In the genomic region with DNA sequence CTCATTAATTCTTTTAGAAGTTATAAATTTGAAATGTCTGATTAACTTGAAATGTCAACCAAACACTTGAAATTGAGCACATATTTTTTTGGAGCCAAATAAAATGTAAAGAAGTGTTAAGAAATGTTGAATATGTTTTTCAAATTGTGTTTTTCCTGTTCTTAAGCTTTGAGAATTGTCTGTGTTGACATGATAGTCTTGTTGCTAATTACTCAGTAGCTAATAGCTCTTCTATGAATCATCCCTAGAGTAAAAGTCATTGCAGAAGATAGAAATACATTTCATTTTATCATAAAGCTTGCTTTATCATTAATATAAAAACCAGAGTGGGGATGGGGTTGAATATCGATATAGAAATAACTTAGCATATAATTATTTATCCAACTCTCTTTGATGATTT, we compare ENCODE assay signal across 16 cellular contexts. TPM values are rescaled to one million over a fixed set of nuclear protein-coding genes. Genes with fewer than 3 reads are reported as not detected.
A peak's percentile ranks its signal among the peaks of the same experiment; 100 is the strongest.
DNase-seq lines count a peak whose midpoint lies in the region; ATAC-seq, FAIRE-seq and TF ChIP-seq lines count a peak whose summit lies in the region.
"Had no signal": no experiment of that assay in that cellular context is flagged by ENCODE, and none has a peak within 500 bp of the region (broad histone marks: within the 10 kb centered on the region; RNA-seq: fewer than 3 reads in every experiment).

No MANE protein-coding gene starts in this region.

- no peaks in the 10 kb centered on the region for H3K27me3 ChIP-seq in mesenchymal stem cell (ENCODE audit: control insufficient read depth in 1 of 2, insufficient read depth in 1 of 2, low read length in 2 of 2)

- no peak overlapping the region for H2BK12ac ChIP-seq in mesenchymal stem cell (ENCODE audit: low read length in 2 of 2)

- no peak overlapping the region for H4K8ac ChIP-seq in mesenchymal stem cell (ENCODE audit: low read length)

- H3K4ac ChIP-seq in mesenchymal stem cell (ENCODE audit: low read depth in 1 of 2, low read length in 2 of 2): no peak overlapping the region

- H4K91ac ChIP-seq in mesenchymal stem cell (ENCODE audit: low read length): no peak overlapping the region

- H3K4me2 ChIP-seq in mesenchymal stem cell (ENCODE audit: low read length, poor library complexity, severe bottlenecking): no peak overlapping the region

- no CpG with 5 or more reads among the region's 1 CpG for WGBS in mesenchymal stem cell

- H2BK15ac ChIP-seq in mesenchymal stem cell (ENCODE audit: low read depth, poor library complexity, severe bottlenecking): no peak overlapping the region

- DNase-seq in EH (ENCODE audit: low read depth) (peak; percentile 65), RWPE1 (ENCODE audit: low spot score) (peak; percentile 32), dermis blood vessel endothelial cell (peak; percentile 40), mesenchymal stem cell (peak; percentile 66), D721Med (ENCODE audit: insufficient read length, low spot score) (no peak), NCI-H187 (lab: John Stamatoyannopoulos, UW) (no peak), DMS114 treated with DMSO at 0.1 percent for 48 hours (lab: John Stamatoyannopoulos, UW; ENCODE audit: unreplicated experiment) (no peak)
- DNase-seq: activated CD8-positive, alpha-beta memory T cell treated with anti-CD3 and anti-CD28 coated beads for 24 hours; activated effector memory CD4-positive, alpha-beta T cell treated with Interleukin-2 at 50 U/mL for 16 hours; lower lobe of right lung; NCI-H2029 treated with DMSO at 0.1 percent for 48 hours; NCI-H526; OCI-M1; retina had no signal

- H3K79me1 ChIP-seq in mesenchymal stem cell (replicated peaks; ENCODE audit: low read length, poor library complexity, severe bottlenecking): peaks cover 13% of the 10 kb centered on the region

- H3K14ac ChIP-seq in mesenchymal stem cell (ENCODE audit: low read length in 2 of 2): no peak overlapping the region

- no peak overlapping the region for H3K4me3 ChIP-seq in mesenchymal stem cell (ENCODE audit: insufficient read depth in 1 of 2, low read depth in 1 of 2, low read length in 2 of 2)
- H3K4me3 ChIP-seq: lower lobe of right lung had no signal

- peaks cover 4 to 66% of the 10 kb centered on the region in 2 experiments for H3K36me3 ChIP-seq in mesenchymal stem cell (ENCODE audit: control insufficient read depth in 1 of 2, insufficient read depth in 2 of 2, low read depth in 1 of 2, low read length in 2 of 2)

- no peaks in the 10 kb centered on the region for H3K9me3 ChIP-seq in mesenchymal stem cell (ENCODE audit: control insufficient read depth, low read length)
- H3K9me3 ChIP-seq: lower lobe of right lung had no signal

- CTCF ChIA-PET in RWPE1 (lab: Yijun Ruan, JAX): no interaction called here

- FAIRE-seq in D721Med (lab: Jason Lieb, UNC): no peak

- POLR2A ChIA-PET in RWPE1 (lab: Yijun Ruan, JAX; ENCODE audit: low non-redundant PET): no interaction called here

- H2BK120ac ChIP-seq in mesenchymal stem cell (ENCODE audit: low read depth, low read length): no peak overlapping the region

- H3K27ac ChIP-seq in RWPE1: no peak overlapping the region
- peak overlapping the region; percentile 90 for H3K27ac ChIP-seq in mesenchymal stem cell (ENCODE audit: low read length, poor library complexity, severe bottlenecking)
- H3K27ac ChIP-seq: lower lobe of right lung had no signal

- no peak overlapping the region for H2AFZ ChIP-seq in mesenchymal stem cell (ENCODE audit: low read depth, low read length)

- H3K4me1 ChIP-seq in mesenchymal stem cell (ENCODE audit: control insufficient read depth, insufficient read depth, low read depth, low read length): peaks cover 5% of the 10 kb centered on the region

- H3K18ac ChIP-seq in mesenchymal stem cell (ENCODE audit: low read depth in 1 of 2, low read length in 2 of 2): no peak overlapping the region

- H3K23ac ChIP-seq in mesenchymal stem cell (ENCODE audit: low read length in 2 of 2): no peak overlapping the region

- TF ChIP-seq CTCF in RWPE1 (conservative IDR thresholded peaks at IDR 0.05; ENCODE audit: low read depth) (no peak), D721Med (IDR thresholded peaks at IDR 0.05; ENCODE audit: insufficient read depth, missing control alignments) (no peak)

- no peak overlapping the region for H2AK5ac ChIP-seq in mesenchymal stem cell (ENCODE audit: low read length, severe bottlenecking)

- ATAC-seq in HG03135 (IDR thresholded peaks at IDR 0.05; ENCODE audit: unreplicated experiment): no peak
- ATAC-seq: lower lobe of right lung; natural killer cell treated with Interleukin-12 subunit alpha and Interleukin-12 subunit beta and Interleukin-15 and Interleukin-18, amount 100 ng/mL, for 72 hours had no signal

- no peak overlapping the region for H2BK5ac ChIP-seq in mesenchymal stem cell (ENCODE audit: low read depth, low read length, poor library complexity, severe bottlenecking)

- peak overlapping the region; percentile 78 for H3K9ac ChIP-seq in mesenchymal stem cell (ENCODE audit: low read length)

RNA-seq across cellular contexts. Expression of gene ABHD10, which starts 41.9 kb away (rescaled TPM):
- 26.2 and 45.9 TPM in 2 replicates for total RNA-seq in dermis blood vessel endothelial cell
- 14.9 TPM for polyA plus RNA-seq in mesenchymal stem cell (2013, experiment 1 of 2)
- polyA plus RNA-seq in mesenchymal stem cell (2013, experiment 2 of 2): 16.1 TPM

Comparison
In these comparisons a context has a peak if more than half of its experiments do, and no peak if none do; other contexts are left out.
1. DNase-seq: peak in EH (single experiment), RWPE1 (single experiment), dermis blood vessel endothelial cell (single experiment) and mesenchymal stem cell (single experiment); none in D721Med (single experiment), NCI-H187 (0 of 2) and DMS114 treated with DMSO at 0.1 percent for 48 hours (single experiment).